8 cellular contexts compared by ENCODE assay signal in the genomic region with DNA sequence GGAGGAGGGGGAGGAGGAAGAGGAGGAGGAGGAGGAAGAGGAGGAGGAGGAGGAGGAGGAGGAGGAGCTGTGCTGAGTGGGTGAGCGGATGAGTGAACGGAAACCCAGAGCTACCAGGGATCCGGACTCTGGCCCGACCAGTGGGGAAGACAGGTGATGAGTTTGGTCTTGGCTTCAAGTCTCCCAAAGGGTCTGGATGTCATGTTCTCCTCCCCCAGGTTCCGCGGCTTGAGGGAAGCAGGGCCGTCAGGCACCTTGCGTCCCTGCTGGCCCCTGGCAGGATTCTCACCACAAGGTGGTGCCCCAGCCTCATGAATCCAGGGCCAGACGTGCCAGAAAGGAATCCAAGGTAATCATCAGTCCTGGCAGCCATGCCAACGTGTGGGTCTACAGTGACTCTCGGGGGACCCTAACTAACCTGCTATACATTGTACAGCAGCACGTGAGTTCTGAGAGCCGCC. TPM values are rescaled to one million over a fixed set of nuclear protein-coding genes. Genes with fewer than 3 reads are reported as not detected.
A peak's percentile ranks its signal among the peaks of the same experiment; 100 is the strongest.
DNase-seq lines count a peak whose midpoint lies in the region; ATAC-seq and FAIRE-seq lines count a peak whose summit lies in the region.

No MANE protein-coding gene starts in this region.

- in situ Hi-C loops in G401 (cut with HindIII; ENCODE audit: low sequenced_read_pairs) = no loop called here

- ATAC-seq in HG03108 (IDR thresholded peaks at IDR 0.05; ENCODE audit: unreplicated experiment) = no peak
- ATAC-seq in HG02884 (IDR thresholded peaks at IDR 0.05; ENCODE audit: unreplicated experiment) = no peak

- DNase-seq in G401 (ENCODE audit: low spot score) (peak; percentile 79), HUDEP-2 (lab: John Stamatoyannopoulos, UW; ENCODE audit: unreplicated experiment in 76 of 76) (peak in 59 of 76 experiments; percentile 8 to 66 (median 37)), OCI-M1 (lab: John Stamatoyannopoulos, UW) (peak; percentile 70), frontal cortex (ENCODE audit: low spot score in 2 of 2) (peak; percentile 20 to 54), occipital lobe (lab: John Stamatoyannopoulos, UW) (peak; percentile 36)
- peak; percentile 42 for DNase-seq in activated effector memory CD4-positive, alpha-beta T cell treated with Interleukin-2 at 50 U/mL for 16 hours

- FAIRE-seq in frontal cortex (lab: Jason Lieb, UNC) = no peak

RNA-seq across cellular contexts. Expression of a gene that starts 13.5 kb away (rescaled TPM):
- 7.2 and 8.0 TPM in 2 replicates for total RNA-seq in G401 (2014; rRNA removed; shearing (Covaris generic))
- total RNA-seq in frontal cortex = 110 TPM
- 86.1 TPM for total RNA-seq in occipital lobe

RNA-seq across cellular contexts. Expression of a gene that starts 39.4 kb away (rescaled TPM):
- total RNA-seq in G401 (2014; rRNA removed; shearing (Covaris generic)) = 9.1 and 19.8 TPM in 2 replicates
- 7.7 TPM for total RNA-seq in frontal cortex
- 13.7 TPM for total RNA-seq in occipital lobe
